ENCODE assay signal across 9 cellular contexts in the genomic region with DNA sequence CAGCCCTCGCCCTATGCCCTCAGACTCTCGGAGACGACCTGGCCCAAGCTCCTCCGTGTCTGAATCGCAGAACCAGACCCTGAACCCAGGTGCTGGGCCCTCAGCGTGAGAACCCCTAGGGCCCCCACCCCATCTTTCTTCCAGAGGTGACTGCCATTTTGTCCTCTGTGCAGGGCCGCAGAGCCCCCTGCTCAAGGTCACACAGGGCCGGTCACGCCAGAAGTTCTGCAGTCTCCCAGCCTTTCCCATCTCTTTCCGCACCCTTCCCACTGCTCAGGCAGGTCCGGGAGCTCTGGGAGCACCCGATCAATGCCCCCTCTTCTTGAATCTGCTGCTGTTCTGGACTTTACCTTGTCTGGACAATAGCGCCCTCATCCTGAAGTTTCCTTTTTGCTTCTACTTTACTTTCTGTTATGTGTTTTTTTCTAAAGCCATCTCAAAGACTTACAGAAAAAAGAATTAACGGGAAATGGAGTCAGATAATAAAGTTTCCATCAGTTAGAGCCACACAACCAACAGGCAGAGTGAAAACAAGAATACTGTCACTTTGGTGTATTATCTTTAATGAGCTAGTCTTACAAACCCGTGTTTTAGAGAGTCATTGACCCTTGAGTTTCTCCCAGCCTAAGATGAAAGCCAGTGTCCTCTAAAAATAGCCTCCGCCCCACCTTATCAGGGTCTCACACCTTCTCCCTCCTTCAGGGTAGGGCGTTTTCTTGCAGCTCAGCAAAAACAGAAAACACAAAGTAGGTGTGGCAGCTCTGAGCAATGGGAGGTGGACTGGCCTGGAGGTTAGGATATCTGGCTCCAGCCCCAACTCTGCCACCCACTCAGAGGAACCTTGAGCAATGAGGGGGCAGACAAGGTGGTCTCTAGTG. TPM values are rescaled to one million over a fixed set of nuclear protein-coding genes. Genes with fewer than 3 reads are reported as not detected.
DNase-seq lines count a peak whose midpoint lies in the region; ATAC-seq and TF ChIP-seq lines count a peak whose summit lies in the region.
"Had no signal": no experiment of that assay in that cellular context is flagged by ENCODE, and none has a peak within 500 bp of the region (broad histone marks: within the 10 kb centered on the region; RNA-seq: fewer than 3 reads in every experiment).

No MANE protein-coding gene starts in this region.

- TF ChIP-seq CTCF in SK-N-SH (IDR thresholded peaks at IDR 0.05) (0 out of 2 replicates have a peak, but pooled peaks have one; percentile 19), esophagus muscularis mucosa (IDR thresholded peaks at IDR 0.05) (peak in 1 of 3 experiments; percentile 14), osteoblast (IDR thresholded peaks at IDR 0.05; ENCODE audit: extremely low read depth, low read depth, low read length) (no peak)

- 30% methylated on average over 15 of the region's 17 CpGs for WGBS in SK-N-SH (ENCODE audit: low lambda C conversion rate)
- WGBS in esophagus muscularis mucosa = 34% methylated on average over 16 of the region's 17 CpGs

- no peak overlapping the region for H3K9ac ChIP-seq in SK-N-SH

- intact Hi-C loops in esophagus muscularis mucosa (cut with DNase I) = loop anchor here (2.0 to 5.0 kb wide), 2 partner anchors 59 to 96 kb away; no protein-coding TSS in a partner anchor

- DNase-seq in SK-N-SH (peak; percentile 47), esophagus muscularis mucosa (ENCODE audit: extremely low spot score) (no peak), osteoblast (ENCODE audit: insufficient read length, low spot score, missing footprints) (peak; percentile 83), kidney glomerular epithelial cell (lab: John Stamatoyannopoulos, UW) (no peak), left lobe of liver (ENCODE audit: low spot score) (no peak), amygdala (lab: John Stamatoyannopoulos, UW) (no peak)
- DNase-seq: GF-D8 had no signal

- H3K9me2 ChIP-seq in SK-N-SH = no peaks in the 10 kb centered on the region

- ATAC-seq in left lobe of liver = no peak
- ATAC-seq in HG03095 (IDR thresholded peaks at IDR 0.05; ENCODE audit: unreplicated experiment) = no peak

- H2AFZ ChIP-seq in SK-N-SH (ENCODE audit: low read depth) (no peak overlapping the region), osteoblast (ENCODE audit: low read length) (no peak overlapping the region)

- H4K20me1 ChIP-seq in SK-N-SH (ENCODE audit: insufficient read depth) (no peaks in the 10 kb centered on the region), osteoblast (ENCODE audit: insufficient read depth, low read length) (peaks cover 3% of the 10 kb centered on the region)

- TF ChIP-seq POLR2A in esophagus muscularis mucosa (IDR thresholded peaks at IDR 0.05; ENCODE audit: low read depth) = no peak

- CTCF ChIA-PET in SK-N-SH (lab: Yijun Ruan, JAX) = interaction anchor here (0.6 to 8.5 kb wide), 27 partner anchors 8 to 646 kb away, joined by 3 to 153 read pairs (median 4); no protein-coding TSS in a partner anchor

- H3K4me3 ChIP-seq in GM08714 (ENCODE audit: low read length) = peak overlapping the region; percentile 67; the same call in 1 of the 2 replicates
- H3K4me3 ChIP-seq in SK-N-SH (ENCODE audit: low read depth in 2 of 2, low read length in 1 of 2) = peak overlapping the region; percentile 60 to 64
- peak overlapping the region; percentile 88 to 98 (median 96) for H3K4me3 ChIP-seq in esophagus muscularis mucosa
- H3K4me3 ChIP-seq in osteoblast (ENCODE audit: insufficient read depth, low read length) = no peak overlapping the region

- H3K36me3 ChIP-seq in SK-N-SH (replicated peaks in 1 of 2; ENCODE audit: control insufficient read depth in 1 of 2, insufficient read depth in 2 of 2, low read length in 1 of 2) (no peaks in the 10 kb centered on the region), esophagus muscularis mucosa (no peaks in the 10 kb centered on the region), osteoblast (ENCODE audit: insufficient read depth, low read length) (no peaks in the 10 kb centered on the region)

- TF ChIP-seq EP300 in SK-N-SH (IDR thresholded peaks at IDR 0.05; ENCODE audit: borderline replicate concordance in 1 of 2, low read depth in 1 of 2, low read length in 1 of 2) = no peak; a peak in 1 of 4 replicates
- no peak for TF ChIP-seq EP300 in esophagus muscularis mucosa (IDR thresholded peaks at IDR 0.05)

- TF ChIP-seq RAD21 in SK-N-SH (IDR thresholded peaks at IDR 0.05; ENCODE audit: low read length) = peak; percentile 53

- H3K27ac ChIP-seq in SK-N-SH (ENCODE audit: low read depth in 2 of 2, low read length in 1 of 2) (peak overlapping the region; percentile 24 to 100; a peak in 3 of 4 replicates), esophagus muscularis mucosa (replicated peaks in 1 of 4) (peak overlapping the region; percentile 95 to 98 (median 96)), osteoblast (ENCODE audit: low read depth, low read length) (no peak overlapping the region)

- H3K27me3 ChIP-seq in SK-N-SH (ENCODE audit: insufficient read depth) = peaks cover 48% of the 10 kb centered on the region
- no peaks in the 10 kb centered on the region for H3K27me3 ChIP-seq in esophagus muscularis mucosa
- H3K27me3 ChIP-seq in osteoblast (ENCODE audit: insufficient read depth, low read length) = peaks cover 68% of the 10 kb centered on the region

- H3K4me2 ChIP-seq in SK-N-SH (peak overlapping the region; percentile 77), osteoblast (ENCODE audit: insufficient read depth, low read length) (no peak overlapping the region)

- H3K9me3 ChIP-seq in SK-N-SH (no peaks in the 10 kb centered on the region), esophagus muscularis mucosa (no peaks in the 10 kb centered on the region), osteoblast (ENCODE audit: low read depth, low read length) (no peaks in the 10 kb centered on the region)

- H3K79me2 ChIP-seq in SK-N-SH (ENCODE audit: insufficient read depth) (no peaks in the 10 kb centered on the region), osteoblast (ENCODE audit: insufficient read depth, low read length) (no peaks in the 10 kb centered on the region)

- peaks cover 5% of the 10 kb centered on the region for H3F3A ChIP-seq in SK-N-SH (replicated peaks; ENCODE audit: insufficient read depth)

- POLR2A ChIA-PET in SK-N-SH (lab: Yijun Ruan, JAX) = interaction anchor here (0.5 to 3.5 kb wide), 11 partner anchors 17 to 96 kb away, joined by 3 to 27 read pairs (median 5); no protein-coding TSS in a partner anchor

- H3K4me1 ChIP-seq in SK-N-SH (ENCODE audit: control insufficient read depth in 1 of 2, insufficient read depth in 2 of 2, low read depth in 1 of 2, low read length in 1 of 2) = peaks cover 0 to 37% of the 10 kb centered on the region in 2 experiments; a peak in 2 of 4 replicates
- peaks cover 39 to 65% (median 63%) of the 10 kb centered on the region in 4 donors for H3K4me1 ChIP-seq in esophagus muscularis mucosa
- no peaks in the 10 kb centered on the region for H3K4me1 ChIP-seq in osteoblast (ENCODE audit: insufficient read depth, low read length)

TF ChIP-seq in SK-N-SH, 30 proteins besides CTCF, POLR2A, EP300 and RAD21:
- peak; percentile 13; the same call in 1 of the 2 replicates for TF ChIP-seq MXI1 (IDR thresholded peaks at IDR 0.05; ENCODE audit: low read depth, low read length)
- TF ChIP-seq EZH2phosphoT487 (IDR thresholded peaks at IDR 0.05; ENCODE audit: borderline replicate concordance, low read depth) = no peak
- no peak for TF ChIP-seq CHD2 (IDR thresholded peaks at IDR 0.05; ENCODE audit: low read length, partially characterized antibody)
- no peak for TF ChIP-seq FOXM1 (IDR thresholded peaks at IDR 0.05; ENCODE audit: low read depth)
- TF ChIP-seq, protein P1, sequence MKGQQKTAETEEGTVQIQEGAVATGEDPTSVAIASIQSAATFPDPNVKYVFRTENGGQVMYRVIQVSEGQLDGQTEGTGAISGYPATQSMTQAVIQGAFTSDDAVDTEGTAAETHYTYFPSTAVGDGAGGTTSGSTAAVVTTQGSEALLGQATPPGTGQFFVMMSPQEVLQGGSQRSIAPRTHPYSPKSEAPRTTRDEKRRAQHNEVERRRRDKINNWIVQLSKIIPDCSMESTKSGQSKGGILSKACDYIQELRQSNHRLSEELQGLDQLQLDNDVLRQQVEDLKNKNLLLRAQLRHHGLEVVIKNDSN (IDR thresholded peaks at IDR 0.05; ENCODE audit: borderline replicate concordance, low read depth) = no peak
- TF ChIP-seq, protein P2, sequence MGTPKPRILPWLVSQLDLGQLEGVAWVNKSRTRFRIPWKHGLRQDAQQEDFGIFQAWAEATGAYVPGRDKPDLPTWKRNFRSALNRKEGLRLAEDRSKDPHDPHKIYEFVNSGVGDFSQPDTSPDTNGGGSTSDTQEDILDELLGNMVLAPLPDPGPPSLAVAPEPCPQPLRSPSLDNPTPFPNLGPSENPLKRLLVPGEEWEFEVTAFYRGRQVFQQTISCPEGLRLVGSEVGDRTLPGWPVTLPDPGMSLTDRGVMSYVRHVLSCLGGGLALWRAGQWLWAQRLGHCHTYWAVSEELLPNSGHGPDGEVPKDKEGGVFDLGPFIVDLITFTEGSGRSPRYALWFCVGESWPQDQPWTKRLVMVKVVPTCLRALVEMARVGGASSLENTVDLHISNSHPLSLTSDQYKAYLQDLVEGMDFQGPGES (IDR thresholded peaks at IDR 0.05; ENCODE audit: low read depth, low read length) = no peak
- no peak for TF ChIP-seq TEAD4 (IDR thresholded peaks at IDR 0.05; ENCODE audit: borderline replicate concordance, insufficient read depth)
- TF ChIP-seq FOSL2 (IDR thresholded peaks at IDR 0.05; ENCODE audit: borderline replicate concordance, low read depth) = no peak
- peak; percentile 19; the same call in 1 of the 2 replicates for TF ChIP-seq SMC3 (IDR thresholded peaks at IDR 0.05; ENCODE audit: low read depth, low read length)
- TF ChIP-seq MEF2A (IDR thresholded peaks at IDR 0.05; ENCODE audit: borderline replicate concordance, low read depth) = no peak
- no peak for TF ChIP-seq RFX5 (IDR thresholded peaks at IDR 0.05; ENCODE audit: low read length)
- no peak for TF ChIP-seq TCF12 (IDR thresholded peaks at IDR 0.05)

RNA-seq across cellular contexts. Expression of a gene that starts 1.8 kb away (rescaled TPM):
- 0.54 and 1.6 TPM in 2 replicates for polyA plus RNA-seq in SK-N-SH (2012; rRNA removed)
- 3.8 and 5.6 TPM in 2 replicates for polyA plus RNA-seq in SK-N-SH (2012; cell fraction: cytosol; rRNA removed)
- polyA plus RNA-seq in SK-N-SH (2012; cell fraction: nucleus; rRNA removed) = 1.1 and 1.2 TPM in 2 replicates
- total RNA-seq in esophagus muscularis mucosa (10 to 100 TPM; 68.4 to 97.6 (median 71.6) TPM), osteoblast (not detected in 2 replicates), left lobe of liver (10.6 TPM)

Comparison
In these comparisons a context has a peak if more than half of its experiments do, and no peak if none do; other contexts are left out.
1. DNase-seq: peak in SK-N-SH (single experiment) and osteoblast (single experiment); none in esophagus muscularis mucosa (single experiment), kidney glomerular epithelial cell (single experiment), left lobe of liver (single experiment) and amygdala (0 of 56).
2. RNA of a gene that starts 1.8 kb away (total RNA-seq): 68.4 to 97.6 TPM in esophagus muscularis mucosa and 10.6 TPM in left lobe of liver (single experiment); not detected in osteoblast; every median in the first group is over 10 times any median in the second.